ENCODE assay signal across 18 cellular contexts in genomic region chr5:135598691-135599395, GRCh38. TPM values are rescaled to one million over a fixed set of nuclear protein-coding genes. Genes with fewer than 3 reads are reported as not detected.
"Had no signal": no experiment of that assay in that cellular context is flagged by ENCODE, and none has a peak within 500 bp of the region (broad histone marks: within the 10 kb centered on the region; RNA-seq: fewer than 3 reads in every experiment).

No MANE protein-coding gene starts in this region.

- H3K4me1 ChIP-seq: foreskin keratinocyte, parathyroid adenoma, psoas muscle, tibial artery had no signal

- H3K4me2 ChIP-seq: hepatocyte had no signal

- H3K27ac ChIP-seq: foreskin keratinocyte, hepatocyte, parathyroid adenoma, psoas muscle, tibial artery had no signal

- DNase-seq: effector memory CD8-positive, alpha-beta T cell; foreskin keratinocyte; left colon; left ventricle myocardium superior; mesendoderm; naive thymus-derived CD4-positive, alpha-beta T cell; nephron progenitor cell; psoas muscle; retina; stimulated activated CD4-positive, alpha-beta T cell treated with anti-CD3 and anti-CD28 coated beads, Interleukin-2, amount 100 ng/mL, for 24 hours; stimulated activated naive CD8-positive, alpha-beta T cell treated with anti-CD3 and anti-CD28 coated beads, Interleukin-15, Interleukin-2, amounts not matched to agents 100 U/mL and 50 U/mL, for 24 hours; tibial artery had no signal

- ATAC-seq: effector memory CD8-positive, alpha-beta T cell; foreskin keratinocyte; left colon; left ventricle myocardium superior; naive thymus-derived CD4-positive, alpha-beta T cell; psoas muscle; sciatic nerve; stimulated activated naive CD8-positive, alpha-beta T cell treated with anti-CD3 and anti-CD28 coated beads, Interleukin-15, Interleukin-2, amounts not matched to agents 100 U/mL and 50 U/mL, for 24 hours had no signal

- H3K4me3 ChIP-seq: hepatocyte, psoas muscle, tibial artery had no signal

- H3K27me3 ChIP-seq: hepatocyte had no signal

- H3K9me3 ChIP-seq: psoas muscle, tibial artery had no signal

- H3K36me3 ChIP-seq: tibial artery had no signal

- H3K9ac ChIP-seq: parathyroid adenoma had no signal

RNA-seq across cellular contexts. Expression of gene CXCL14, which starts 20.1 kb away (rescaled TPM):
- total RNA-seq: kidney epithelial cell; lung microvascular endothelial cell; mononuclear cell; naive thymus-derived CD4-positive, alpha-beta T cell had no signal
- polyA plus RNA-seq: naive thymus-derived CD4-positive, alpha-beta T cell had no signal
